In the genomic region with DNA sequence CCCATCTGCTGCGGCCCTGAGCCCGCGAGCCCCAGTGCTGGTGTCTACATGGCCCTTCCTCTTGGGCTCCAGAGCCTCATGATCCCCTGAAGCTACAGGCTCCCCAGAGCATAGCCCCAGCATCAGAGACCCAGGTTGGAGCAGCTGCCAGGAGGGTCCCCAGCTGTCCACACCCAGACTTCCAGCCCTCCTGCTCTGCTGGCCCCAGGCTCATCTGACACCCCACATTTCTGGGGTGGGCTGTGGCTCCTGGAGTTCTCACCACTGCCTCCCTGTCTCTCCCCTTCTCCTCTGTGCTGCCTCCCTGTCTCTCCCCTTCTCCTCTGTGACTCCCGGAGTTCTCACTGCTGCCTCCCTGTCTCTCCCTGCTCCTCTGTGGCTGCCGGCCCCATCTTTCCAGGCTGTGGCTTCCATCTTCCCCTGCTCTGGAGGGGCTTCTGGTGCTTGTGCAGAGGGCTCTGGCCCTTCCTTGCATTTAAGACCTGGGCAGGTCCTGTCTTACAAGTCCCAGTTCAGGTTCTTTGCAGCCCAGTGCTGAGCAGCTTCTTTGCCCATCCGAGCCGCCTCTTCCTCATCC, we compare ENCODE assay signal across 22 cellular contexts.
DNase-seq lines count a peak whose midpoint lies in the region; ATAC-seq and TF ChIP-seq lines count a peak whose summit lies in the region.
"Had no signal": no experiment of that assay in that cellular context is flagged by ENCODE, and none has a peak within 500 bp of the region (broad histone marks: within the 10 kb centered on the region; RNA-seq: fewer than 3 reads in every experiment).

No MANE protein-coding gene starts in this region.

- TF ChIP-seq CTCF in DOHH2 (IDR thresholded peaks at IDR 0.05; ENCODE audit: low read depth, low read length, poor library complexity, severe bottlenecking) = no peak
- TF ChIP-seq CTCF in lower lobe of right lung (IDR thresholded peaks at IDR 0.05) = no peak

- ATAC-seq in lower lobe of right lung (peak in 1 of 2 donors; percentile 6), HG02870 (IDR thresholded peaks at IDR 0.05; ENCODE audit: unreplicated experiment) (no peak), HG03095 (IDR thresholded peaks at IDR 0.05; ENCODE audit: unreplicated experiment) (no peak)
- ATAC-seq: activated naive CD4-positive, alpha-beta T cell treated with anti-CD3 and anti-CD28 coated beads, Interleukin-2, amount 50 U/mL, for 72 hours; activated T-cell treated with anti-CD3 and anti-CD28 coated beads, Interleukin-2, amount 50 U/mL, for 72 hours; CD8-positive, alpha-beta T cell had no signal

- H3K27ac ChIP-seq in DOHH2 (ENCODE audit: low read depth, low read length) (no peak overlapping the region), lower lobe of right lung (peak overlapping the region; percentile 36)
- H3K27ac ChIP-seq: esophagus squamous epithelium, SK-N-MC had no signal

- peaks cover 45% of the 10 kb centered on the region for H3K4me1 ChIP-seq in DOHH2 (ENCODE audit: control insufficient read depth, low read length)
- H3K4me1 ChIP-seq in lower lobe of right lung = peaks cover 18% of the 10 kb centered on the region

- H3K4me2 ChIP-seq in DOHH2 (ENCODE audit: low read length) = peak overlapping the region; percentile 49
- H3K4me2 ChIP-seq: smooth muscle cell had no signal

- peaks cover 25% of the 10 kb centered on the region for H3K9me3 ChIP-seq in DOHH2 (ENCODE audit: control insufficient read depth, insufficient read depth, low read length)
- H3K9me3 ChIP-seq in lower lobe of right lung = peaks cover 11% of the 10 kb centered on the region

- no peaks in the 10 kb centered on the region for H3K9me2 ChIP-seq in DOHH2 (replicated peaks; ENCODE audit: control insufficient read depth, low read length)

- no peaks in the 10 kb centered on the region for H4K20me1 ChIP-seq in DOHH2 (ENCODE audit: control insufficient read depth, insufficient read depth, low read depth, low read length)

- no peak overlapping the region for H3K4me3 ChIP-seq in DOHH2 (ENCODE audit: low read length)
- no peak overlapping the region for H3K4me3 ChIP-seq in lower lobe of right lung
- H3K4me3 ChIP-seq: esophagus squamous epithelium, SK-N-MC, smooth muscle cell, upper lobe of left lung had no signal

- 0 out of 2 replicates have a peak, but pooled peaks cover 2% of the 10 kb centered on the region for H3F3A ChIP-seq in DOHH2 (ENCODE audit: control insufficient read depth, insufficient read depth)

- intact Hi-C loops in lower lobe of right lung (cut with DNase I) = no loop called here

- peak; percentile 47 for DNase-seq in activated CD8-positive, alpha-beta memory T cell treated with anti-CD3 and anti-CD28 coated beads for 24 hours
- DNase-seq in activated CD8-positive, alpha-beta memory T cell treated with anti-CD3 and anti-CD28 coated beads, Interleukin-2, amount 50 U/mL, for 4 hours = no peak
- DNase-seq in lower lobe of right lung (no peak), HEK293T (ENCODE audit: extremely low spot score) (no peak)
- peak; percentile 18 for DNase-seq in stimulated activated CD8-positive, alpha-beta memory T cell treated with anti-CD3 and anti-CD28 coated beads, Interleukin-4, amount 100 ng/mL, for 48 hours
- DNase-seq: activated T-cell treated with anti-CD3 and anti-CD28 coated beads, Interleukin-2, amount 50 U/mL, for 72 hours; DMS 273 treated with DMSO at 0.1 percent for 48 hours; esophagus squamous epithelium; foreskin melanocyte; GOT3; naive B cell; NCI-H446; RPMI8226; stimulated activated CD4-positive, alpha-beta T cell treated with anti-CD3 and anti-CD28 coated beads, Interleukin-2, amount 100 ng/mL, for 24 hours had no signal

- POLR2A ChIA-PET in HEK293T (lab: Yijun Ruan, JAX) = no interaction called here

- H3K27me3 ChIP-seq in DOHH2 (ENCODE audit: control insufficient read depth, low read length) = no peaks in the 10 kb centered on the region
- no peaks in the 10 kb centered on the region for H3K27me3 ChIP-seq in lower lobe of right lung (ENCODE audit: low read depth)
- H3K27me3 ChIP-seq: esophagus squamous epithelium, upper lobe of left lung had no signal

- no peaks in the 10 kb centered on the region for H3K36me3 ChIP-seq in DOHH2 (ENCODE audit: control insufficient read depth, low read length)
- no peaks in the 10 kb centered on the region for H3K36me3 ChIP-seq in lower lobe of right lung
- H3K36me3 ChIP-seq: esophagus squamous epithelium, upper lobe of left lung had no signal

- CTCF ChIA-PET in HEK293T (lab: Yijun Ruan, JAX) = no interaction called here

- H3K79me2 ChIP-seq in DOHH2 (ENCODE audit: control insufficient read depth, low read length) = no peaks in the 10 kb centered on the region

TF ChIP-seq in HEK293T, 16 proteins besides CTCF, POLR2A, EP300 and RAD21:
- TF ChIP-seq FOXK2 (IDR thresholded peaks at IDR 0.05) = no peak
- TF ChIP-seq TARDBP (IDR thresholded peaks at IDR 0.05) = no peak
- TF ChIP-seq ELF4 (IDR thresholded peaks at IDR 0.05) = no peak
- no peak for TF ChIP-seq BHLHE40 (IDR thresholded peaks at IDR 0.05; ENCODE audit: borderline replicate concordance)
- no peak for TF ChIP-seq SUZ12 (IDR thresholded peaks at IDR 0.05)
- no peak for TF ChIP-seq LEF1 (IDR thresholded peaks at IDR 0.05; ENCODE audit: borderline replicate concordance)
- TF ChIP-seq FOXM1 (IDR thresholded peaks at IDR 0.05; ENCODE audit: borderline replicate concordance) = no peak
- TF ChIP-seq NFRKB (IDR thresholded peaks at IDR 0.05) = no peak
- TF ChIP-seq, protein P1, sequence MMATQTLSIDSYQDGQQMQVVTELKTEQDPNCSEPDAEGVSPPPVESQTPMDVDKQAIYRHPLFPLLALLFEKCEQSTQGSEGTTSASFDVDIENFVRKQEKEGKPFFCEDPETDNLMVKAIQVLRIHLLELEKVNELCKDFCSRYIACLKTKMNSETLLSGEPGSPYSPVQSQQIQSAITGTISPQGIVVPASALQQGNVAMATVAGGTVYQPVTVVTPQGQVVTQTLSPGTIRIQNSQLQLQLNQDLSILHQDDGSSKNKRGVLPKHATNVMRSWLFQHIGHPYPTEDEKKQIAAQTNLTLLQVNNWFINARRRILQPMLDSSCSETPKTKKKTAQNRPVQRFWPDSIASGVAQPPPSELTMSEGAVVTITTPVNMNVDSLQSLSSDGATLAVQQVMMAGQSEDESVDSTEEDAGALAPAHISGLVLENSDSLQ (IDR thresholded peaks at IDR 0.05) = no peak
- TF ChIP-seq L3MBTL2 (conservative IDR thresholded peaks at IDR 0.05) = no peak
- no peak for TF ChIP-seq HDGF (IDR thresholded peaks at IDR 0.05; ENCODE audit: borderline replicate concordance)
- TF ChIP-seq ZNF384 (IDR thresholded peaks at IDR 0.05) = no peak

Comparison
In these comparisons a context has a peak if more than half of its experiments do, and no peak if none do; other contexts are left out.
1. DNase-seq: peak in activated CD8-positive, alpha-beta memory T cell treated with anti-CD3 and anti-CD28 coated beads for 24 hours (single experiment) and stimulated activated CD8-positive, alpha-beta memory T cell treated with anti-CD3 and anti-CD28 coated beads, Interleukin-4, amount 100 ng/mL, for 48 hours (single experiment); none in activated CD8-positive, alpha-beta memory T cell treated with anti-CD3 and anti-CD28 coated beads, Interleukin-2, amount 50 U/mL, for 4 hours (single experiment), lower lobe of right lung (single experiment) and HEK293T (single experiment).